ENCODE assay signal across 1 cellular context in the genomic region with DNA sequence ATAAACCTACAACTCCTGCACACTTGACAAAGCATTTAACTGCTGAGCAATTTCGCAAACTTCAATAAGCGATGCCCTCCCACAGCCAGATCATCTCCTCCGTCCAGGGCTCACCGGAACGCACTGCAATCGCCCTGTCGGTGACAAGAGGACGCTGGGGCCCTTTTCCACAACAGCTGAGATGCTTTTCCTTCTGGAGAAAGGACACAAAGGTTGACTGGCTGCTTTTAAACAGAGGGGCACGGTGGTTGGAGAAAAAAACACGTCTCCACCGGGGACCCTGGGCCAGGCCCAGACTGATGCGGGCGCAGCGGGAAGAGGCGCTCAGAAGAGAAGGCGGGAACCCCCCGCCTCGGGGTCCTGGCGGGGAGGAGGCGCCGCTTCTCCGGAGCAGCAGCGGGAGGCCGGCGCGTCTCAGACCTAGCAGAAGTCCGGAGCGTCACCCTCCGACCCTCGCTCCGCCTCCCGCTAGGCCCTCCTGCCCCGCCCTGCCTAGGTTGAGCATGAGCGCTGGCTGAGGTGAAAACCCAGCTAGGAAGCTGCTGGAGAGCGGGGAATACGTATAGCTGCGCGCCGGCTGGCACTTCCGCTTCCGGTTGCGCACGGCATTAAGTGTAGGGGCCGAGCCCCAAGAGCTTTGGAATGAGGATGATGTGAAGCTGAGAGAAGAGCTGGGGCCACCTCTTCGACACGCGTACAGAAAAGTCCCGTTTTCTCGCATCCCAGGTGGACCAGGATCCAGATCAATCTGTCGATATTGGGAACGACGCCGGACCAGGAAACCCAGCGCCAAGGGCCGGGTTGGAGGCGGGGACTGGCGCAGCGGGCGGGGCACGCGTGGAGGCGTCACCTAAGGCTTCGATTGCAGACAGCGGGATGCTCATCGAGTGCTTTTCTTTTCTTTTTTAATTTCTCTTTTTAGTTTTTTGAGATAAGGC.
TF ChIP-seq lines count a peak whose summit lies in the region.

A gene (minus strand): TSS at position 564 of the 938 bp plus-strand sequence. CDS start 3,788 bp downstream, outside the sequence.

TF ChIP-seq in HEK293, 187 proteins besides CTCF, POLR2A, EP300 and RAD21 (continued from another document and continues in another):
- no peak for TF ChIP-seq ZNF776 (tag by site-specific recombination; IDR thresholded peaks at IDR 0.05; ENCODE audit: borderline replicate concordance)
- no peak for TF ChIP-seq ZNF529 (tag by site-specific recombination; IDR thresholded peaks at IDR 0.05; ENCODE audit: insufficient replicate concordance)
- TF ChIP-seq, protein P1, sequence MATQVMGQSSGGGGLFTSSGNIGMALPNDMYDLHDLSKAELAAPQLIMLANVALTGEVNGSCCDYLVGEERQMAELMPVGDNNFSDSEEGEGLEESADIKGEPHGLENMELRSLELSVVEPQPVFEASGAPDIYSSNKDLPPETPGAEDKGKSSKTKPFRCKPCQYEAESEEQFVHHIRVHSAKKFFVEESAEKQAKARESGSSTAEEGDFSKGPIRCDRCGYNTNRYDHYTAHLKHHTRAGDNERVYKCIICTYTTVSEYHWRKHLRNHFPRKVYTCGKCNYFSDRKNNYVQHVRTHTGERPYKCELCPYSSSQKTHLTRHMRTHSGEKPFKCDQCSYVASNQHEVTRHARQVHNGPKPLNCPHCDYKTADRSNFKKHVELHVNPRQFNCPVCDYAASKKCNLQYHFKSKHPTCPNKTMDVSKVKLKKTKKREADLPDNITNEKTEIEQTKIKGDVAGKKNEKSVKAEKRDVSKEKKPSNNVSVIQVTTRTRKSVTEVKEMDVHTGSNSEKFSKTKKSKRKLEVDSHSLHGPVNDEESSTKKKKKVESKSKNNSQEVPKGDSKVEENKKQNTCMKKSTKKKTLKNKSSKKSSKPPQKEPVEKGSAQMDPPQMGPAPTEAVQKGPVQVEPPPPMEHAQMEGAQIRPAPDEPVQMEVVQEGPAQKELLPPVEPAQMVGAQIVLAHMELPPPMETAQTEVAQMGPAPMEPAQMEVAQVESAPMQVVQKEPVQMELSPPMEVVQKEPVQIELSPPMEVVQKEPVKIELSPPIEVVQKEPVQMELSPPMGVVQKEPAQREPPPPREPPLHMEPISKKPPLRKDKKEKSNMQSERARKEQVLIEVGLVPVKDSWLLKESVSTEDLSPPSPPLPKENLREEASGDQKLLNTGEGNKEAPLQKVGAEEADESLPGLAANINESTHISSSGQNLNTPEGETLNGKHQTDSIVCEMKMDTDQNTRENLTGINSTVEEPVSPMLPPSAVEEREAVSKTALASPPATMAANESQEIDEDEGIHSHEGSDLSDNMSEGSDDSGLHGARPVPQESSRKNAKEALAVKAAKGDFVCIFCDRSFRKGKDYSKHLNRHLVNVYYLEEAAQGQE (tag by site-specific recombination; IDR thresholded peaks at IDR 0.05), result peak; percentile 90
- TF ChIP-seq ZNF391 (tag by site-specific recombination; IDR thresholded peaks at IDR 0.05; ENCODE audit: borderline replicate concordance, low read depth), result peak; percentile 28; the same call in 1 of the 2 replicates
- no peak for TF ChIP-seq ZNF670 (tag by site-specific recombination; IDR thresholded peaks at IDR 0.05; ENCODE audit: low read depth)
- peak; percentile 61; the same call in 1 of the 2 replicates for TF ChIP-seq ZBTB48 (tag by site-specific recombination; IDR thresholded peaks at IDR 0.05)
- peak; percentile 84 for TF ChIP-seq ZNF600 (tag by site-specific recombination; IDR thresholded peaks at IDR 0.05)
- no peak for TF ChIP-seq ZNF621 (tag by site-specific recombination; IDR thresholded peaks at IDR 0.05)
- TF ChIP-seq, protein P2, sequence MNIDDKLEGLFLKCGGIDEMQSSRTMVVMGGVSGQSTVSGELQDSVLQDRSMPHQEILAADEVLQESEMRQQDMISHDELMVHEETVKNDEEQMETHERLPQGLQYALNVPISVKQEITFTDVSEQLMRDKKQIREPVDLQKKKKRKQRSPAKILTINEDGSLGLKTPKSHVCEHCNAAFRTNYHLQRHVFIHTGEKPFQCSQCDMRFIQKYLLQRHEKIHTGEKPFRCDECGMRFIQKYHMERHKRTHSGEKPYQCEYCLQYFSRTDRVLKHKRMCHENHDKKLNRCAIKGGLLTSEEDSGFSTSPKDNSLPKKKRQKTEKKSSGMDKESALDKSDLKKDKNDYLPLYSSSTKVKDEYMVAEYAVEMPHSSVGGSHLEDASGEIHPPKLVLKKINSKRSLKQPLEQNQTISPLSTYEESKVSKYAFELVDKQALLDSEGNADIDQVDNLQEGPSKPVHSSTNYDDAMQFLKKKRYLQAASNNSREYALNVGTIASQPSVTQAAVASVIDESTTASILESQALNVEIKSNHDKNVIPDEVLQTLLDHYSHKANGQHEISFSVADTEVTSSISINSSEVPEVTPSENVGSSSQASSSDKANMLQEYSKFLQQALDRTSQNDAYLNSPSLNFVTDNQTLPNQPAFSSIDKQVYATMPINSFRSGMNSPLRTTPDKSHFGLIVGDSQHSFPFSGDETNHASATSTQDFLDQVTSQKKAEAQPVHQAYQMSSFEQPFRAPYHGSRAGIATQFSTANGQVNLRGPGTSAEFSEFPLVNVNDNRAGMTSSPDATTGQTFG (tag by site-specific recombination; IDR thresholded peaks at IDR 0.05; ENCODE audit: borderline replicate concordance), result no peak
- TF ChIP-seq ZNF16 (tag by site-specific recombination; IDR thresholded peaks at IDR 0.05; ENCODE audit: low read depth), result no peak
- TF ChIP-seq ZNF292 (tag by site-specific recombination; IDR thresholded peaks at IDR 0.05; ENCODE audit: borderline replicate concordance, low read depth), result no peak
- TF ChIP-seq, protein P3, sequence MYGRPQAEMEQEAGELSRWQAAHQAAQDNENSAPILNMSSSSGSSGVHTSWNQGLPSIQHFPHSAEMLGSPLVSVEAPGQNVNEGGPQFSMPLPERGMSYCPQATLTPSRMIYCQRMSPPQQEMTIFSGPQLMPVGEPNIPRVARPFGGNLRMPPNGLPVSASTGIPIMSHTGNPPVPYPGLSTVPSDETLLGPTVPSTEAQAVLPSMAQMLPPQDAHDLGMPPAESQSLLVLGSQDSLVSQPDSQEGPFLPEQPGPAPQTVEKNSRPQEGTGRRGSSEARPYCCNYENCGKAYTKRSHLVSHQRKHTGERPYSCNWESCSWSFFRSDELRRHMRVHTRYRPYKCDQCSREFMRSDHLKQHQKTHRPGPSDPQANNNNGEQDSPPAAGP (tag by site-specific recombination; IDR thresholded peaks at IDR 0.05), result peak; percentile 57; the same call in 1 of the 2 replicates
- TF ChIP-seq ZNF433 (tag by site-specific recombination; IDR thresholded peaks at IDR 0.05; ENCODE audit: low read depth), result no peak
- TF ChIP-seq ZNF560 (tag by site-specific recombination; IDR thresholded peaks at IDR 0.05; ENCODE audit: borderline replicate concordance), result no peak
- no peak for TF ChIP-seq ZNF350 (tag by site-specific recombination; IDR thresholded peaks at IDR 0.05)
- peak; percentile 59 for TF ChIP-seq ZBTB8A (tag by site-specific recombination; IDR thresholded peaks at IDR 0.05)
- no peak for TF ChIP-seq ZNF677 (tag by site-specific recombination; IDR thresholded peaks at IDR 0.05)
- TF ChIP-seq WT1 (tag by site-specific recombination; IDR thresholded peaks at IDR 0.05), result no peak
- TF ChIP-seq HOXC10 (CRISPR knock-in tag; IDR thresholded peaks at IDR 0.05), result no peak
- peak; percentile 93 for TF ChIP-seq ZNF660 (tag by site-specific recombination; IDR thresholded peaks at IDR 0.05)
- TF ChIP-seq, protein P4, sequence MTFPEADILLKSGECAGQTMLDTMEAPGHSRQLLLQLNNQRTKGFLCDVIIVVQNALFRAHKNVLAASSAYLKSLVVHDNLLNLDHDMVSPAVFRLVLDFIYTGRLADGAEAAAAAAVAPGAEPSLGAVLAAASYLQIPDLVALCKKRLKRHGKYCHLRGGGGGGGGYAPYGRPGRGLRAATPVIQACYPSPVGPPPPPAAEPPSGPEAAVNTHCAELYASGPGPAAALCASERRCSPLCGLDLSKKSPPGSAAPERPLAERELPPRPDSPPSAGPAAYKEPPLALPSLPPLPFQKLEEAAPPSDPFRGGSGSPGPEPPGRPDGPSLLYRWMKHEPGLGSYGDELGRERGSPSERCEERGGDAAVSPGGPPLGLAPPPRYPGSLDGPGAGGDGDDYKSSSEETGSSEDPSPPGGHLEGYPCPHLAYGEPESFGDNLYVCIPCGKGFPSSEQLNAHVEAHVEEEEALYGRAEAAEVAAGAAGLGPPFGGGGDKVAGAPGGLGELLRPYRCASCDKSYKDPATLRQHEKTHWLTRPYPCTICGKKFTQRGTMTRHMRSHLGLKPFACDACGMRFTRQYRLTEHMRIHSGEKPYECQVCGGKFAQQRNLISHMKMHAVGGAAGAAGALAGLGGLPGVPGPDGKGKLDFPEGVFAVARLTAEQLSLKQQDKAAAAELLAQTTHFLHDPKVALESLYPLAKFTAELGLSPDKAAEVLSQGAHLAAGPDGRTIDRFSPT (tag by site-specific recombination; IDR thresholded peaks at IDR 0.05), result peak; percentile 93
- TF ChIP-seq SALL2 (tag by site-specific recombination; IDR thresholded peaks at IDR 0.05; ENCODE audit: borderline replicate concordance), result no peak
- no peak for TF ChIP-seq IKZF3 (tag by site-specific recombination; IDR thresholded peaks at IDR 0.05)
- peak; percentile 79; the same call in 1 of the 2 replicates for TF ChIP-seq ZSCAN30 (tag by site-specific recombination; IDR thresholded peaks at IDR 0.05)
- TF ChIP-seq, protein P5, sequence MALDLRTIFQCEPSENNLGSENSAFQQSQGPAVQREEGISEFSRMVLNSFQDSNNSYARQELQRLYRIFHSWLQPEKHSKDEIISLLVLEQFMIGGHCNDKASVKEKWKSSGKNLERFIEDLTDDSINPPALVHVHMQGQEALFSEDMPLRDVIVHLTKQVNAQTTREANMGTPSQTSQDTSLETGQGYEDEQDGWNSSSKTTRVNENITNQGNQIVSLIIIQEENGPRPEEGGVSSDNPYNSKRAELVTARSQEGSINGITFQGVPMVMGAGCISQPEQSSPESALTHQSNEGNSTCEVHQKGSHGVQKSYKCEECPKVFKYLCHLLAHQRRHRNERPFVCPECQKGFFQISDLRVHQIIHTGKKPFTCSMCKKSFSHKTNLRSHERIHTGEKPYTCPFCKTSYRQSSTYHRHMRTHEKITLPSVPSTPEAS (tag by site-specific recombination; IDR thresholded peaks at IDR 0.05), result no peak
- TF ChIP-seq, protein P6, sequence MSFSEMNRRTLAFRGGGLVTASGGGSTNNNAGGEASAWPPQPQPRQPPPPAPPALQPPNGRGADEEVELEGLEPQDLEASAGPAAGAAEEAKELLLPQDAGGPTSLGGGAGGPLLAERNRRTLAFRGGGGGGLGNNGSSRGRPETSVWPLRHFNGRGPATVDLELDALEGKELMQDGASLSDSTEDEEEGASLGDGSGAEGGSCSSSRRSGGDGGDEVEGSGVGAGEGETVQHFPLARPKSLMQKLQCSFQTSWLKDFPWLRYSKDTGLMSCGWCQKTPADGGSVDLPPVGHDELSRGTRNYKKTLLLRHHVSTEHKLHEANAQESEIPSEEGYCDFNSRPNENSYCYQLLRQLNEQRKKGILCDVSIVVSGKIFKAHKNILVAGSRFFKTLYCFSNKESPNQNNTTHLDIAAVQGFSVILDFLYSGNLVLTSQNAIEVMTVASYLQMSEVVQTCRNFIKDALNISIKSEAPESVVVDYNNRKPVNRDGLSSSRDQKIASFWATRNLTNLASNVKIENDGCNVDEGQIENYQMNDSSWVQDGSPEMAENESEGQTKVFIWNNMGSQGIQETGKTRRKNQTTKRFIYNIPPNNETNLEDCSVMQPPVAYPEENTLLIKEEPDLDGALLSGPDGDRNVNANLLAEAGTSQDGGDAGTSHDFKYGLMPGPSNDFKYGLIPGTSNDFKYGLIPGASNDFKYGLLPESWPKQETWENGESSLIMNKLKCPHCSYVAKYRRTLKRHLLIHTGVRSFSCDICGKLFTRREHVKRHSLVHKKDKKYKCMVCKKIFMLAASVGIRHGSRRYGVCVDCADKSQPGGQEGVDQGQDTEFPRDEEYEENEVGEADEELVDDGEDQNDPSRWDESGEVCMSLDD (tag by site-specific recombination; IDR thresholded peaks at IDR 0.05), result peak; percentile 55
- TF ChIP-seq, protein P7, sequence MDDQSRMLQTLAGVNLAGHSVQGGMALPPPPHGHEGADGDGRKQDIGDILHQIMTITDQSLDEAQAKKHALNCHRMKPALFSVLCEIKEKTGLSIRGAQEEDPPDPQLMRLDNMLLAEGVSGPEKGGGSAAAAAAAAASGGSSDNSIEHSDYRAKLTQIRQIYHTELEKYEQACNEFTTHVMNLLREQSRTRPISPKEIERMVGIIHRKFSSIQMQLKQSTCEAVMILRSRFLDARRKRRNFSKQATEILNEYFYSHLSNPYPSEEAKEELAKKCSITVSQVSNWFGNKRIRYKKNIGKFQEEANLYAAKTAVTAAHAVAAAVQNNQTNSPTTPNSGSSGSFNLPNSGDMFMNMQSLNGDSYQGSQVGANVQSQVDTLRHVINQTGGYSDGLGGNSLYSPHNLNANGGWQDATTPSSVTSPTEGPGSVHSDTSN (CRISPR knock-in tag; IDR thresholded peaks at IDR 0.05), result peak; percentile 53; the same call in 1 of the 2 replicates
- TF ChIP-seq ZNF843 (tag by site-specific recombination; IDR thresholded peaks at IDR 0.05), result peak; percentile 53; the same call in 1 of the 2 replicates
- TF ChIP-seq, protein P8, sequence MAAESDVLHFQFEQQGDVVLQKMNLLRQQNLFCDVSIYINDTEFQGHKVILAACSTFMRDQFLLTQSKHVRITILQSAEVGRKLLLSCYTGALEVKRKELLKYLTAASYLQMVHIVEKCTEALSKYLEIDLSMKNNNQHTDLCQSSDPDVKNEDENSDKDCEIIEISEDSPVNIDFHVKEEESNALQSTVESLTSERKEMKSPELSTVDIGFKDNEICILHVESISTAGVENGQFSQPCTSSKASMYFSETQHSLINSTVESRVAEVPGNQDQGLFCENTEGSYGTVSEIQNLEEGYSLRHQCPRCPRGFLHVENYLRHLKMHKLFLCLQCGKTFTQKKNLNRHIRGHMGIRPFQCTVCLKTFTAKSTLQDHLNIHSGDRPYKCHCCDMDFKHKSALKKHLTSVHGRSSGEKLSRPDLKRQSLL (tag by site-specific recombination; IDR thresholded peaks at IDR 0.05), result peak; percentile 26; the same call in 1 of the 2 replicates
- no peak for TF ChIP-seq ZNF501 (tag by site-specific recombination; IDR thresholded peaks at IDR 0.05)
- no peak for TF ChIP-seq ZNF624 (tag by site-specific recombination; IDR thresholded peaks at IDR 0.05)
- peak; percentile 67; the same call in 1 of the 2 replicates for TF ChIP-seq ZNF76 (tag by site-specific recombination; IDR thresholded peaks at IDR 0.05; ENCODE audit: borderline replicate concordance, low read depth)
- TF ChIP-seq ZNF10 (tag by site-specific recombination; IDR thresholded peaks at IDR 0.05), result peak; percentile 8; the same call in 1 of the 2 replicates
- no peak for TF ChIP-seq ZNF174 (tag by site-specific recombination; IDR thresholded peaks at IDR 0.05)
- TF ChIP-seq ZNF792 (tag by site-specific recombination; IDR thresholded peaks at IDR 0.05), result no peak; the same call in 1 of the 2 replicates
- no peak for TF ChIP-seq ZNF555 (tag by site-specific recombination; conservative IDR thresholded peaks at IDR 0.05)
- TF ChIP-seq ZNF549 (tag by site-specific recombination; IDR thresholded peaks at IDR 0.05), result no peak
- no peak for TF ChIP-seq ZNF239 (tag by site-specific recombination; IDR thresholded peaks at IDR 0.05)
- no peak for TF ChIP-seq ZNF157 (tag by site-specific recombination; IDR thresholded peaks at IDR 0.05)
- no peak for TF ChIP-seq REPIN1 (tag by site-specific recombination; IDR thresholded peaks at IDR 0.05; ENCODE audit: low read depth)
- TF ChIP-seq BCL11B (tag by site-specific recombination; IDR thresholded peaks at IDR 0.05; ENCODE audit: low read depth), result no peak
